ENCODE assay signal across 8 cellular contexts in genomic region chr2:96144481-96145027, GRCh38. TPM values are rescaled to one million over a fixed set of nuclear protein-coding genes. Genes with fewer than 3 reads are reported as not detected.
A peak's percentile ranks its signal among the peaks of the same experiment; 100 is the strongest.
DNase-seq lines count a peak whose midpoint lies in the region; ATAC-seq and TF ChIP-seq lines count a peak whose summit lies in the region.

No MANE protein-coding gene starts in this region.

- H3K27me3 ChIP-seq in Caco-2 (replicated peaks; ENCODE audit: control insufficient read depth, insufficient read depth, low read length) (no peaks in the 10 kb centered on the region), right atrium auricular region (no peaks in the 10 kb centered on the region)

- no peaks in the 10 kb centered on the region for H3K9me3 Mint-ChIP-seq in Caco-2 (ENCODE audit: unreplicated experiment)
- H3K9me3 Mint-ChIP-seq in activated T-cell treated with anti-CD3 and anti-CD28 coated beads, Interleukin-2, amount 50 U/mL, for 24 hours: no peaks in the 10 kb centered on the region

- peaks cover 14% of the 10 kb centered on the region for H3K4me1 ChIP-seq in Caco-2
- H3K4me1 ChIP-seq in right atrium auricular region: peaks cover 0 to 47% of the 10 kb centered on the region in 2 donors

- peaks cover 2% of the 10 kb centered on the region; the same call in 1 of the 2 replicates for H3K36me3 ChIP-seq in Caco-2 (ENCODE audit: control insufficient read depth, insufficient read depth, low read length)
- H3K36me3 ChIP-seq in right atrium auricular region: no peaks in the 10 kb centered on the region

- ATAC-seq in HG03159 (IDR thresholded peaks at IDR 0.05; ENCODE audit: unreplicated experiment): no peak

- CTCF ChIA-PET in Caco-2 (lab: Charles Lee): interaction anchor here (1.0 to 1.6 kb wide), 3 partner anchors 28 to 64 kb away, joined by 3 to 6 read pairs (median 3); partner anchors contain the start of genes ADRA2B and STARD7

- TF ChIP-seq CTCF in Caco-2 (IDR thresholded peaks at IDR 0.05; ENCODE audit: insufficient read depth in 1 of 2, low read depth in 1 of 2, low read length in 1 of 2, severe bottlenecking in 1 of 2, unreplicated experiment in 1 of 2): no peak
- TF ChIP-seq CTCF in right atrium auricular region (IDR thresholded peaks at IDR 0.05): no peak

- no peaks in the 10 kb centered on the region for H3K4me1 Mint-ChIP-seq in Caco-2 (ENCODE audit: low read depth, unreplicated experiment)
- peaks cover 60% of the 10 kb centered on the region for H3K4me1 Mint-ChIP-seq in activated T-cell treated with anti-CD3 and anti-CD28 coated beads, Interleukin-2, amount 50 U/mL, for 24 hours (ENCODE audit: low read depth)

- H3K27ac Mint-ChIP-seq in Caco-2 (ENCODE audit: unreplicated experiment): peak overlapping the region; percentile 94
- H3K27ac Mint-ChIP-seq in activated T-cell treated with anti-CD3 and anti-CD28 coated beads, Interleukin-2, amount 50 U/mL, for 24 hours: peak overlapping the region; percentile 97

- H3K9me3 ChIP-seq in Caco-2: no peaks in the 10 kb centered on the region
- H3K9me3 ChIP-seq in right atrium auricular region: no peaks in the 10 kb centered on the region

- intact Hi-C loops in Caco-2 (cut with micrococcal nuclease; ENCODE audit: unreplicated experiment): loop anchor here (2.0 to 5.0 kb wide), 2 partner anchors 43 to 64 kb away; partner anchors contain the start of gene STARD7

- H3K36me3 Mint-ChIP-seq in Caco-2 (ENCODE audit: insufficient read depth, unreplicated experiment): peaks cover 16% of the 10 kb centered on the region
- H3K36me3 Mint-ChIP-seq in activated T-cell treated with anti-CD3 and anti-CD28 coated beads, Interleukin-2, amount 50 U/mL, for 24 hours (ENCODE audit: low read depth): peaks cover 42% of the 10 kb centered on the region

- peak overlapping the region; percentile 98 for H3K4me3 Mint-ChIP-seq in Caco-2 (ENCODE audit: unreplicated experiment)
- peak overlapping the region; percentile 96 for H3K4me3 Mint-ChIP-seq in activated T-cell treated with anti-CD3 and anti-CD28 coated beads, Interleukin-2, amount 50 U/mL, for 24 hours

- no TSS peak for BruUV-seq in Caco-2 (replicated peaks; lab: Mats Ljungman, UMichigan)

- no peaks in the 10 kb centered on the region for H3K27me3 Mint-ChIP-seq in Caco-2 (ENCODE audit: insufficient read depth, unreplicated experiment)
- H3K27me3 Mint-ChIP-seq in activated T-cell treated with anti-CD3 and anti-CD28 coated beads, Interleukin-2, amount 50 U/mL, for 24 hours: no peaks in the 10 kb centered on the region

- POLR2A ChIA-PET in Caco-2 (lab: Charles Lee): no interaction called here

- H3K4me3 ChIP-seq in Caco-2 (ENCODE audit: low read depth, low read length) (peak overlapping the region; percentile 70), right atrium auricular region (peak overlapping the region; percentile 40 to 55)
- H3K4me3 ChIP-seq in Jurkat, Clone E6-1 (ENCODE audit: low read length): peak overlapping the region; percentile 83

- peak; percentile 46 to 57 for DNase-seq in Caco-2
- no peak for DNase-seq in Jurkat, Clone E6-1 (ENCODE audit: low read depth, low spot score)
- DNase-seq in activated T-cell treated with anti-CD3 and anti-CD28 coated beads, Interleukin-2, amount 50 U/mL, for 24 hours: peak; percentile 82
- no peak for DNase-seq in right atrium auricular region (ENCODE audit: low spot score)
- DNase-seq in stimulated activated CD4-positive, alpha-beta T cell treated with anti-CD3 and anti-CD28 coated beads, Interleukin-15, amount 100 ng/mL, for 24 hours: peak; percentile 74
- DNase-seq in NCI-H1930 (lab: John Stamatoyannopoulos, UW): no peak
- no peak for DNase-seq in NCI-H1092 (lab: John Stamatoyannopoulos, UW)

- peak overlapping the region in 1 of 2 donors; percentile 68 for H3K27ac ChIP-seq in right atrium auricular region

RNA-seq across cellular contexts. Expression of gene DUSP2, which starts 0.7 kb away (rescaled TPM):
- total RNA-seq in Caco-2 (2022) (13.4 and 13.6 TPM in 2 replicates), right atrium auricular region (1 to 10 TPM; 4.0 to 9.0 TPM)
- polyA plus RNA-seq in Jurkat, Clone E6-1 (2012; ENCODE audit: insufficient read depth, insufficient read length): 31.3 TPM

RNA-seq across cellular contexts. Expression of gene ASTL, which starts 6.3 kb away (rescaled TPM):
- total RNA-seq in Caco-2 (2022) (0.23 TPM in 1 of 2 replicates, not detected in the other), right atrium auricular region (not detected)
- polyA plus RNA-seq in Jurkat, Clone E6-1 (2012; ENCODE audit: insufficient read depth, insufficient read length): not detected

RNA-seq across cellular contexts. Expression of gene ADRA2B, which starts 28.2 kb away (rescaled TPM):
- total RNA-seq in Caco-2 (2022): 0.12 and 0.20 TPM in 2 replicates
- polyA plus RNA-seq in Jurkat, Clone E6-1 (2012; ENCODE audit: insufficient read depth, insufficient read length): not detected
- total RNA-seq in right atrium auricular region: 1 to 10 TPM in 1 of 2 donors, under 1 TPM in 1; 0.47 to 1.4 TPM

Comparison
In these comparisons a context has a peak if more than half of its experiments do, and no peak if none do; other contexts are left out.
1. DNase-seq: peak in Caco-2 (2 of 2), activated T-cell treated with anti-CD3 and anti-CD28 coated beads, Interleukin-2, amount 50 U/mL, for 24 hours (single experiment) and stimulated activated CD4-positive, alpha-beta T cell treated with anti-CD3 and anti-CD28 coated beads, Interleukin-15, amount 100 ng/mL, for 24 hours (single experiment); none in Jurkat, Clone E6-1 (single experiment), right atrium auricular region (single experiment), NCI-H1930 (0 of 2) and NCI-H1092 (single experiment).
2. Peak in every context shown above with its lines, with median percentiles within 50 percentile points of each other: H3K4me3 ChIP-seq.